Comparison of ENCODE assay signal across 8 cellular contexts in the genomic region with DNA sequence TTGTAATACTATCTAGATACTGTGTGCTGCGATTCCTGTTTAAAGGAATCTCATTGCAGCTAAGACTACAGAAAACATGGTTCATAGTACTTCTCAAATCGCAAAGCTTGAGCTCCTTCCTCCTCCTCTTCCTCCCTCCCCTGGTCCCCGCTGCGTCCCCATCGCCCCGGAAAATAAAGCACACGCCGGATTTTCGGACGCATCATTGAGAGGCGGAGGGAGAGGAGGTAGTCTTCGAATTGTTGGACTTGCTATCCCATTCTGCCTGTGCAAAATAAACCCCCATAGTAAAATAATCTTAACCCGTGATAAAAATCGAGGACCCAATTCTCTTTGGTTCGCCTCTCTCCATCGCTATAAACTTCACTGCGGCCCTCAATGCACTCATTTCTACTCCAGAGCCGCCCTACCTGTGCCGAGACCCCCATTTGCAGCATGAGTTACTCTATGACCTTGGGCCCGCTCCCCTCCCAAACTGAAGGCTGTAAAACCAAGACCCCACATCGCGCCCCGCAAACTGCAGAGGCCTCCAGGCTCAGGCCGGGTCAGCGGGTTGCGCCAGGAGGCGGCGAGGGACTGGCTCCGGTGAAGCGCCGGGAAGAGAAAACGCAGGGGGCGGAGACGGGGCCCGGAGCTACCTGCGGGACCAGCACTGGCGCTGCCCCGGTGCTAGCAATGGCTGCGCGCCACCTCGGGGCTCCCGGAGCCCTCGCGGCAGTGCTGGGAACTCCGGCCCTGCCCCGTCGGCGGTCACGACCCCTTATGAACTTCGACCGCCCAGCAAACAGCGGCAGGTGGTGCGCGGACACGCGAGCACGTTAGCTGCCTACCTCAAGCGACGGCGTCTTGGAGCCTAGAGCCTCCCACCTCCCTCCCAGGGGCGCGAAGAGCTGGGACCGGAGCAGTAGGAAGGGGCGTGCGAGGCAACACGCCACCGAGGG. TPM values are rescaled to one million over a fixed set of nuclear protein-coding genes. Genes with fewer than 3 reads are reported as not detected.
A peak's percentile ranks its signal among the peaks of the same experiment; 100 is the strongest.
DNase-seq lines count a peak whose midpoint lies in the region; ATAC-seq lines count a peak whose summit lies in the region.

No MANE protein-coding gene starts in this region.

- no peaks in the 10 kb centered on the region for H3K27me3 Mint-ChIP-seq in activated CD4-positive, alpha-beta T cell treated with anti-CD3 and anti-CD28 coated beads for 36 hours
- H3K27me3 Mint-ChIP-seq in effector memory CD8-positive, alpha-beta T cell = no peaks in the 10 kb centered on the region
- H3K27me3 Mint-ChIP-seq in memory B cell = no peaks in the 10 kb centered on the region

- peak overlapping the region; percentile 94 for H3K27ac Mint-ChIP-seq in activated CD4-positive, alpha-beta T cell treated with anti-CD3 and anti-CD28 coated beads for 36 hours
- peak overlapping the region; percentile 98 to 99 for H3K27ac Mint-ChIP-seq in effector memory CD8-positive, alpha-beta T cell
- peak overlapping the region; percentile 99 for H3K27ac Mint-ChIP-seq in memory B cell

- DNase-seq in activated CD4-positive, alpha-beta T cell treated with anti-CD3 and anti-CD28 coated beads for 36 hours = peak; percentile 40
- no peak for DNase-seq in activated CD4-positive, alpha-beta T cell treated with anti-CD3 and anti-CD28 coated beads for 4 hours
- DNase-seq in HuH-7 (ENCODE audit: low spot score) (peak; percentile 74), T-helper 22 cell (ENCODE audit: low read depth) (peak; percentile 58), memory B cell (ENCODE audit: low spot score in 2 of 2) (peak in 1 of 2 donors; percentile 61)
- peak; percentile 5 to 57 (median 55) for DNase-seq in effector memory CD8-positive, alpha-beta T cell

- no peaks in the 10 kb centered on the region for H3K9me3 Mint-ChIP-seq in activated CD4-positive, alpha-beta T cell treated with anti-CD3 and anti-CD28 coated beads for 36 hours (ENCODE audit: low read depth)
- no peaks in the 10 kb centered on the region for H3K9me3 Mint-ChIP-seq in effector memory CD8-positive, alpha-beta T cell
- H3K9me3 Mint-ChIP-seq in memory B cell = no peaks in the 10 kb centered on the region

- H3K36me3 Mint-ChIP-seq in activated CD4-positive, alpha-beta T cell treated with anti-CD3 and anti-CD28 coated beads for 36 hours (ENCODE audit: low read depth) = peaks cover 5% of the 10 kb centered on the region
- peaks cover 37% of the 10 kb centered on the region for H3K36me3 Mint-ChIP-seq in effector memory CD8-positive, alpha-beta T cell (ENCODE audit: insufficient read depth)
- H3K36me3 Mint-ChIP-seq in memory B cell = no peaks in the 10 kb centered on the region

- CTCF ChIA-PET in activated CD4-positive, alpha-beta T cell treated with anti-CD3 and anti-CD28 coated beads for 36 hours (lab: Charles Lee) = interaction anchor here (0.6 to 2.8 kb wide), 20 partner anchors 10 to 732 kb away, joined by 3 to 93 read pairs (median 4); a partner anchor contains a TSS

- peak overlapping the region; percentile 75 for H3K27ac ChIP-seq in temporal lobe (ENCODE audit: low read depth, low read length)

- intact Hi-C loops in activated CD4-positive, alpha-beta T cell treated with anti-CD3 and anti-CD28 coated beads for 36 hours (cut with DNase I, micrococcal nuclease) = loop anchor here (1.0 to 10.0 kb wide), 9 partner anchors 12 to 1985 kb away; a partner anchor contains a TSS

- POLR2A ChIA-PET in activated CD4-positive, alpha-beta T cell treated with anti-CD3 and anti-CD28 coated beads for 36 hours (lab: Charles Lee) = interaction anchor here (0.6 to 2.6 kb wide), 6 partner anchors 10 to 141 kb away, joined by 3 to 41 read pairs (median 5); a partner anchor contains a TSS

- H3K4me1 Mint-ChIP-seq in activated CD4-positive, alpha-beta T cell treated with anti-CD3 and anti-CD28 coated beads for 36 hours = peaks cover 37% of the 10 kb centered on the region
- H3K4me1 Mint-ChIP-seq in effector memory CD8-positive, alpha-beta T cell (ENCODE audit: low read depth in 2 of 2) = peaks cover 14 to 29% of the 10 kb centered on the region in 2 donors
- peaks cover 27% of the 10 kb centered on the region for H3K4me1 Mint-ChIP-seq in memory B cell

- peak overlapping the region; percentile 97 for H3K4me3 Mint-ChIP-seq in activated CD4-positive, alpha-beta T cell treated with anti-CD3 and anti-CD28 coated beads for 36 hours
- peak overlapping the region; percentile 90 to 99 for H3K4me3 Mint-ChIP-seq in effector memory CD8-positive, alpha-beta T cell
- H3K4me3 Mint-ChIP-seq in memory B cell = peak overlapping the region; percentile 96

- peak; percentile 64 for ATAC-seq in activated CD4-positive, alpha-beta T cell treated with anti-CD3 and anti-CD28 coated beads for 36 hours
- peak; percentile 33 for ATAC-seq in GM21576 (IDR thresholded peaks at IDR 0.05; ENCODE audit: unreplicated experiment)
- peak; percentile 52 for ATAC-seq in effector memory CD8-positive, alpha-beta T cell (replicated peaks)
- ATAC-seq in memory B cell (ENCODE audit: low read depth) = peak; percentile 51

RNA-seq across cellular contexts. Expression of a gene that starts 0.6 kb away (rescaled TPM):
- 10 to 100 TPM; 21.7 to 26.5 TPM for total RNA-seq in activated CD4-positive, alpha-beta T cell treated with anti-CD3 and anti-CD28 coated beads for 36 hours
- total RNA-seq in temporal lobe = 30.7 TPM

RNA-seq across cellular contexts. Expression of a gene that starts 12.3 kb away (rescaled TPM):
- 100 to 1,000 TPM in 1 of 2 experiments, 10 to 100 TPM in 1; 79.9 to 163 TPM for total RNA-seq in activated CD4-positive, alpha-beta T cell treated with anti-CD3 and anti-CD28 coated beads for 36 hours
- 16.7 TPM for total RNA-seq in temporal lobe

Comparison
In these comparisons a context has a peak if more than half of its experiments do, and no peak if none do; other contexts are left out.
1. DNase-seq: peak in activated CD4-positive, alpha-beta T cell treated with anti-CD3 and anti-CD28 coated beads for 36 hours (single experiment), HuH-7 (single experiment), T-helper 22 cell (single experiment) and effector memory CD8-positive, alpha-beta T cell (3 of 3); none in activated CD4-positive, alpha-beta T cell treated with anti-CD3 and anti-CD28 coated beads for 4 hours (0 of 2).
2. Peak in every context shown above with its lines, with median percentiles within 50 percentile points of each other: ATAC-seq, H3K27ac Mint-ChIP-seq and H3K4me3 Mint-ChIP-seq.